ENCODE assay signal across 19 cellular contexts in genomic region chr1:48076017-48076416, GRCh38.
"Had no signal": no experiment of that assay in that cellular context is flagged by ENCODE, and none has a peak within 500 bp of the region (broad histone marks: within the 10 kb centered on the region; RNA-seq: fewer than 3 reads in every experiment).

No MANE protein-coding gene starts in this region.

- H3K4me1 Mint-ChIP-seq: immature natural killer cell had no signal

- H3K4me3 Mint-ChIP-seq: dendritic cell treated with granulocyte-macrophage colony-stimulating factor and Interleukin-4, amounts not matched to agents 40 ng/mL and 50 ng/mL, for 4 days; effector memory CD8-positive, alpha-beta T cell; immature natural killer cell; mesothelial cell of epicardium had no signal

- H3K27ac ChIP-seq: colonic mucosa, esophagus muscularis mucosa, foreskin keratinocyte, gastroesophageal sphincter, heart left ventricle, hepatocyte, left lung, lower lobe of right lung had no signal

- H3K36me3 ChIP-seq: colonic mucosa, esophagus muscularis mucosa, gastroesophageal sphincter, heart left ventricle, left lung, lower lobe of right lung had no signal

- H3K9me3 Mint-ChIP-seq: dendritic cell treated with granulocyte-macrophage colony-stimulating factor and Interleukin-4, amounts not matched to agents 40 ng/mL and 50 ng/mL, for 4 days; effector memory CD8-positive, alpha-beta T cell; immature natural killer cell; mesothelial cell of epicardium had no signal

- H3K27ac Mint-ChIP-seq: dendritic cell treated with granulocyte-macrophage colony-stimulating factor and Interleukin-4, amounts not matched to agents 40 ng/mL and 50 ng/mL, for 4 days; effector memory CD8-positive, alpha-beta T cell; immature natural killer cell; mesothelial cell of epicardium had no signal

- H3K27me3 ChIP-seq: colonic mucosa, esophagus muscularis mucosa, gastroesophageal sphincter, hepatocyte, left lung had no signal

- H3K4me3 ChIP-seq: colonic mucosa, esophagus muscularis mucosa, gastroesophageal sphincter, heart left ventricle, hepatocyte, left lung, lower lobe of right lung, mucosa of descending colon had no signal

- H3K36me3 Mint-ChIP-seq: immature natural killer cell, mesothelial cell of epicardium had no signal

- H3K9me3 ChIP-seq: colonic mucosa, esophagus muscularis mucosa, heart left ventricle, left lung, lower lobe of right lung, mucosa of descending colon had no signal

- DNase-seq: colonic mucosa; cortex of kidney; effector CD8-positive, alpha-beta T cell; effector memory CD8-positive, alpha-beta T cell; foreskin keratinocyte; heart left ventricle; hypothalamus; immature natural killer cell; left cardiac atrium; left lung; left ventricle myocardium superior; lower lobe of right lung; mesenchymal stem cell; mucosa of descending colon had no signal

- ATAC-seq: effector memory CD8-positive, alpha-beta T cell; foreskin keratinocyte; gastroesophageal sphincter; heart left ventricle; left cardiac atrium; left lung; left ventricle myocardium superior; lower lobe of right lung; mucosa of descending colon had no signal
